ENCODE assay signal across 10 cellular contexts in the genomic region with DNA sequence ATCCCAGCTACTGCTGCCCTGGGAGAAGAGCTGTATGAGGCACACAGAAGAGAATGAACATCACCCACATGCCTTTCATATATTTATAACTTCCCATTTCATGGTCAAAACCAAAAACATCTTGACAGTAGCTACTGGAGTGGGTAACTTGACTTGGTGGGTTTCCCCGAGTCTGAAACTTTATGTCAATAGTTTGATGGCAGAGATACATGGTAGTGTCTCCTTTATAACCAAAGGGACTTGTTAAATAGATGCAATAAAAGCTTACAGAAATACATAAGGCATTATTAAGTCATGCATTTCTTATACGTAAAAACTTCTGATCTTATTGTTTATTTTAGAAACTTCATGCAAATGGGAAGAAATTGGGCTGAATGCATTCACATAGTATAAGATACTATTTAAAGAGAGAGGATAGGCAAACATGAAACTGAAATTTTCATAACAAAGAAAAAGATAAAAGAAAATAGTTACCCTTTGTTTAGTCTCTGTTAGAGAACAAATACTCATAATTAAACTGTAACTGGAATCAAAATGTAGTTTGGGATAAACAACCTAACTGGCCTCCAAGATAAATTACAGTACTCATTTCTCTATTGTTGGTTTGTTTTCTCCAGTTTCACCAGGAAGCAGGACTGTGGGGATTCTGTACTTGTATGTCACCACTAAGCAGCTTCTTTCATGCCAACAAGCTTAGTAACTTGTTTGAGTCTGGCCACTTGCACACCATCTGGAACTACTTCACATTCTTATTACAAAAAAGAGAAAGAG.
A peak's percentile ranks its signal among the peaks of the same experiment; 100 is the strongest.
DNase-seq lines count a peak whose midpoint lies in the region; ATAC-seq lines count a peak whose summit lies in the region.
"Had no signal": no experiment of that assay in that cellular context is flagged by ENCODE, and none has a peak within 500 bp of the region (broad histone marks: within the 10 kb centered on the region; RNA-seq: fewer than 3 reads in every experiment).

No MANE protein-coding gene starts in this region.

- CTCF ChIA-PET in activated CD4-positive, alpha-beta T cell treated with anti-CD3 and anti-CD28 coated beads for 36 hours (lab: Charles Lee), result no interaction called here

- H3K4me3 Mint-ChIP-seq in activated CD4-positive, alpha-beta T cell treated with anti-CD3 and anti-CD28 coated beads for 36 hours, result no peak overlapping the region
- H3K4me3 Mint-ChIP-seq: activated naive CD4-positive, alpha-beta T cell treated with anti-CD3 and anti-CD28 coated beads, Interleukin-2, amount 50 U/mL, for 24 hours had no signal

- H3K27me3 Mint-ChIP-seq in activated CD4-positive, alpha-beta T cell treated with anti-CD3 and anti-CD28 coated beads for 36 hours, result peaks cover 2% of the 10 kb centered on the region
- H3K27me3 Mint-ChIP-seq: activated naive CD4-positive, alpha-beta T cell treated with anti-CD3 and anti-CD28 coated beads, Interleukin-2, amount 50 U/mL, for 24 hours had no signal

- H3K36me3 Mint-ChIP-seq in activated CD4-positive, alpha-beta T cell treated with anti-CD3 and anti-CD28 coated beads for 36 hours (ENCODE audit: low read depth), result no peaks in the 10 kb centered on the region
- H3K36me3 Mint-ChIP-seq: activated naive CD4-positive, alpha-beta T cell treated with anti-CD3 and anti-CD28 coated beads, Interleukin-2, amount 50 U/mL, for 24 hours had no signal

- ATAC-seq in GM21381 (IDR thresholded peaks at IDR 0.05; ENCODE audit: unreplicated experiment), result peak; percentile 34
- peak; percentile 32 for ATAC-seq in HG03565 (IDR thresholded peaks at IDR 0.05; ENCODE audit: unreplicated experiment)
- no peak for ATAC-seq in activated CD4-positive, alpha-beta T cell treated with anti-CD3 and anti-CD28 coated beads for 36 hours

- no peaks in the 10 kb centered on the region for H3K9me3 Mint-ChIP-seq in activated CD4-positive, alpha-beta T cell treated with anti-CD3 and anti-CD28 coated beads for 36 hours (ENCODE audit: low read depth)

- intact Hi-C loops in activated CD4-positive, alpha-beta T cell treated with anti-CD3 and anti-CD28 coated beads for 36 hours (cut with DNase I, micrococcal nuclease), result no loop called here

- POLR2A ChIA-PET in activated CD4-positive, alpha-beta T cell treated with anti-CD3 and anti-CD28 coated beads for 36 hours (lab: Charles Lee), result no interaction called here

- DNase-seq in DMS53 treated with DMSO at 0.1 percent for 48 hours (lab: John Stamatoyannopoulos, UW; ENCODE audit: unreplicated experiment), result peak; percentile 48
- DNase-seq in fibroblast of gingiva (ENCODE audit: low read depth), result peak; percentile 88
- no peak for DNase-seq in mucosa of gallbladder (ENCODE audit: low spot score)
- DNase-seq in activated CD4-positive, alpha-beta T cell treated with anti-CD3 and anti-CD28 coated beads for 36 hours, result no peak
- no peak for DNase-seq in dermis blood vessel endothelial cell
- DNase-seq in T-helper 9 cell, result no peak
- DNase-seq: stimulated activated CD4-positive, alpha-beta T cell treated with anti-CD3 and anti-CD28 coated beads, Interleukin-2, amount 100 ng/mL, for 24 hours had no signal

- peaks cover 6% of the 10 kb centered on the region for H3K4me1 Mint-ChIP-seq in activated CD4-positive, alpha-beta T cell treated with anti-CD3 and anti-CD28 coated beads for 36 hours
- H3K4me1 Mint-ChIP-seq: activated naive CD4-positive, alpha-beta T cell treated with anti-CD3 and anti-CD28 coated beads, Interleukin-2, amount 50 U/mL, for 24 hours had no signal

- no peak overlapping the region for H3K27ac Mint-ChIP-seq in activated CD4-positive, alpha-beta T cell treated with anti-CD3 and anti-CD28 coated beads for 36 hours
- H3K27ac Mint-ChIP-seq: activated naive CD4-positive, alpha-beta T cell treated with anti-CD3 and anti-CD28 coated beads, Interleukin-2, amount 50 U/mL, for 24 hours had no signal

Comparison
In these comparisons a context has a peak if more than half of its experiments do, and no peak if none do; other contexts are left out.
1. DNase-seq: peak in DMS53 treated with DMSO at 0.1 percent for 48 hours (single experiment) and fibroblast of gingiva (single experiment); none in mucosa of gallbladder (single experiment), activated CD4-positive, alpha-beta T cell treated with anti-CD3 and anti-CD28 coated beads for 36 hours (single experiment), dermis blood vessel endothelial cell (single experiment) and T-helper 9 cell (single experiment).